Comparison of ENCODE assay signal across 17 cellular contexts in genomic region chr15:74144153-74144775, GRCh38. TPM values are rescaled to one million over a fixed set of nuclear protein-coding genes. Genes with fewer than 3 reads are reported as not detected.
DNase-seq lines count a peak whose midpoint lies in the region; ATAC-seq and TF ChIP-seq lines count a peak whose summit lies in the region.
"Had no signal": no experiment of that assay in that cellular context is flagged by ENCODE, and none has a peak within 500 bp of the region (broad histone marks: within the 10 kb centered on the region; RNA-seq: fewer than 3 reads in every experiment).

No MANE protein-coding gene starts in this region.

- H3K4me1 ChIP-seq in SK-N-SH (ENCODE audit: control insufficient read depth in 1 of 2, insufficient read depth in 2 of 2, low read depth in 1 of 2, low read length in 1 of 2) (peaks cover 3 to 15% of the 10 kb centered on the region in 2 experiments; a peak in 3 of 4 replicates), psoas muscle (no peaks in the 10 kb centered on the region)
- H3K4me1 ChIP-seq: uterus had no signal

- no peak overlapping the region for H3K4me2 ChIP-seq in SK-N-SH

- H3K36me3 ChIP-seq in SK-N-SH (replicated peaks in 1 of 2; ENCODE audit: control insufficient read depth in 1 of 2, insufficient read depth in 2 of 2, low read length in 1 of 2) = no peaks in the 10 kb centered on the region
- H3K36me3 ChIP-seq in psoas muscle (ENCODE audit: insufficient read depth in 1 of 2, low read depth in 1 of 2) = no peaks in the 10 kb centered on the region
- H3K36me3 ChIP-seq: cardiac muscle cell, uterus had no signal

- TF ChIP-seq EP300 in SK-N-SH (IDR thresholded peaks at IDR 0.05; ENCODE audit: borderline replicate concordance in 1 of 2, low read depth in 1 of 2, low read length in 1 of 2) = no peak

- H3K4me3 Mint-ChIP-seq in stimulated activated effector memory CD8-positive, alpha-beta T cell treated with anti-CD3 and anti-CD28 coated beads, Interleukin-12 subunit alpha, Interleukin-12 subunit beta, amount 100 ng/mL, for 72 hours = no peak overlapping the region
- H3K4me3 Mint-ChIP-seq: IgD-negative memory B cell, naive B cell had no signal

- intact Hi-C loops in psoas muscle (cut with DNase I) = no loop called here

- CTCF ChIA-PET in SK-N-SH (lab: Yijun Ruan, JAX) = interaction anchor here (1.0 to 2.1 kb wide), 8 partner anchors 13 to 179 kb away, joined by 3 to 12 read pairs (median 6); no protein-coding TSS in a partner anchor

- no peaks in the 10 kb centered on the region for H3K36me3 Mint-ChIP-seq in stimulated activated effector memory CD8-positive, alpha-beta T cell treated with anti-CD3 and anti-CD28 coated beads, Interleukin-12 subunit alpha, Interleukin-12 subunit beta, amount 100 ng/mL, for 72 hours

- 0 out of 3 replicates have a peak, but pooled peaks have one; percentile 26 for ATAC-seq in SK-N-SH treated with all-trans-retinoic acid at 6 μM for 48 hours
- ATAC-seq in stimulated activated effector memory CD8-positive, alpha-beta T cell treated with anti-CD3 and anti-CD28 coated beads, Interleukin-12 subunit alpha, Interleukin-12 subunit beta, amount 100 ng/mL, for 72 hours = peak; percentile 48
- ATAC-seq in psoas muscle = no peak
- ATAC-seq: left colon had no signal

- H2AFZ ChIP-seq in SK-N-SH (ENCODE audit: low read depth) = no peak overlapping the region

- no peaks in the 10 kb centered on the region for H3K27me3 ChIP-seq in SK-N-SH (ENCODE audit: insufficient read depth)
- peaks cover 0 to 18% (median 8%) of the 10 kb centered on the region in 3 donors for H3K27me3 ChIP-seq in psoas muscle (ENCODE audit: insufficient read depth in 3 of 3, low read length in 2 of 3)
- H3K27me3 ChIP-seq: cardiac muscle cell, uterus had no signal

- H3K4me3 ChIP-seq in SK-N-SH (ENCODE audit: low read depth in 2 of 2, low read length in 1 of 2) (no peak overlapping the region), foreskin fibroblast (ENCODE audit: low read depth in 1 of 2, low read length in 2 of 2) (no peak overlapping the region), psoas muscle (no peak overlapping the region)
- H3K4me3 ChIP-seq in Jurkat, Clone E6-1 (ENCODE audit: low read length) = no peak overlapping the region
- H3K4me3 ChIP-seq: cardiac muscle cell, uterus had no signal

- no peak for TF ChIP-seq RAD21 in SK-N-SH (IDR thresholded peaks at IDR 0.05; ENCODE audit: low read length)

- 80% methylated on average over 4 of the region's 6 CpGs for WGBS in SK-N-SH (ENCODE audit: low lambda C conversion rate)
- WGBS in psoas muscle, 3 donors = 71 to 81% (median 79%) methylated on average over 6 of the region's 6 CpGs

- H4K20me1 ChIP-seq in SK-N-SH (ENCODE audit: insufficient read depth) = no peaks in the 10 kb centered on the region

- no peaks in the 10 kb centered on the region for H3K4me1 Mint-ChIP-seq in stimulated activated effector memory CD8-positive, alpha-beta T cell treated with anti-CD3 and anti-CD28 coated beads, Interleukin-12 subunit alpha, Interleukin-12 subunit beta, amount 100 ng/mL, for 72 hours
- H3K4me1 Mint-ChIP-seq: IgD-negative memory B cell, naive B cell had no signal

- POLR2A ChIA-PET in SK-N-SH (lab: Yijun Ruan, JAX) = no interaction called here

- H3K9ac ChIP-seq in SK-N-SH = no peak overlapping the region

- H3K9me3 Mint-ChIP-seq in stimulated activated effector memory CD8-positive, alpha-beta T cell treated with anti-CD3 and anti-CD28 coated beads, Interleukin-12 subunit alpha, Interleukin-12 subunit beta, amount 100 ng/mL, for 72 hours = no peaks in the 10 kb centered on the region

- no peaks in the 10 kb centered on the region for H3K9me2 ChIP-seq in SK-N-SH

- H3K79me2 ChIP-seq in SK-N-SH (ENCODE audit: insufficient read depth) = no peaks in the 10 kb centered on the region

- H3K27ac ChIP-seq in SK-N-SH (ENCODE audit: low read depth in 2 of 2, low read length in 1 of 2) (no peak overlapping the region), psoas muscle (no peak overlapping the region)
- H3K27ac ChIP-seq: cardiac muscle cell, uterus had no signal

- no peak overlapping the region for H3K27ac Mint-ChIP-seq in stimulated activated effector memory CD8-positive, alpha-beta T cell treated with anti-CD3 and anti-CD28 coated beads, Interleukin-12 subunit alpha, Interleukin-12 subunit beta, amount 100 ng/mL, for 72 hours
- H3K27ac Mint-ChIP-seq: IgD-negative memory B cell had no signal

- H3K9me3 ChIP-seq in SK-N-SH (peaks cover 7% of the 10 kb centered on the region; the same call in 1 of the 2 replicates), psoas muscle (peaks cover 10% of the 10 kb centered on the region)
- H3K9me3 ChIP-seq: uterus had no signal

- DNase-seq in SK-N-SH = no peak
- peak; percentile 54 for DNase-seq in Jurkat, Clone E6-1 (ENCODE audit: low read depth, low spot score)
- peak; percentile 65 for DNase-seq in SW480 (ENCODE audit: low spot score)
- no peak for DNase-seq in stimulated activated effector memory CD8-positive, alpha-beta T cell treated with anti-CD3 and anti-CD28 coated beads, Interleukin-12 subunit alpha, Interleukin-12 subunit beta, amount 100 ng/mL, for 72 hours (ENCODE audit: low spot score in 2 of 2)
- no peak for DNase-seq in foreskin fibroblast
- no peak for DNase-seq in psoas muscle
- DNase-seq in GDM1 (lab: John Stamatoyannopoulos, UW) = no peak
- DNase-seq: activated naive CD4-positive, alpha-beta T cell treated with Interleukin-2 at 50 U/mL for 16 hours; DMS79; left colon; naive B cell; stimulated activated CD4-positive, alpha-beta T cell treated with anti-CD3 and anti-CD28 coated beads, Interleukin-4, amount 100 ng/mL, for 24 hours; stimulated activated naive CD4-positive, alpha-beta T cell; uterus had no signal

- no peaks in the 10 kb centered on the region for H3F3A ChIP-seq in SK-N-SH (replicated peaks; ENCODE audit: insufficient read depth)

- TF ChIP-seq CTCF in SK-N-SH (IDR thresholded peaks at IDR 0.05) (no peak), foreskin fibroblast (IDR thresholded peaks at IDR 0.05; ENCODE audit: low read depth, low read length) (no peak), psoas muscle (IDR thresholded peaks at IDR 0.05) (no peak)

TF ChIP-seq in SK-N-SH treated with all-trans-retinoic acid at 6 μM for 48 hours, 23 proteins besides CTCF, POLR2A, EP300 and RAD21:
- TF ChIP-seq ZNF8 (CRISPR knock-in tag; IDR thresholded peaks at IDR 0.05) = no peak
TF ChIP-seq in SK-N-SH treated with all-trans-retinoic acid at 6 μM for 48 hours: peak in this region for 0.

TF ChIP-seq in SK-N-SH, 30 proteins besides CTCF, POLR2A, EP300 and RAD21:
- TF ChIP-seq SMC3 (IDR thresholded peaks at IDR 0.05; ENCODE audit: low read depth, low read length) = no peak
- TF ChIP-seq RFX5 (IDR thresholded peaks at IDR 0.05; ENCODE audit: low read length) = no peak
- TF ChIP-seq TEAD4 (IDR thresholded peaks at IDR 0.05; ENCODE audit: borderline replicate concordance, insufficient read depth) = no peak
- TF ChIP-seq EZH2phosphoT487 (IDR thresholded peaks at IDR 0.05; ENCODE audit: borderline replicate concordance, low read depth) = no peak
- no peak for TF ChIP-seq RXRA (IDR thresholded peaks at IDR 0.05; ENCODE audit: borderline replicate concordance, low read depth)
- no peak for TF ChIP-seq USF2 (IDR thresholded peaks at IDR 0.05; ENCODE audit: borderline replicate concordance, low read depth, low read length)
- TF ChIP-seq TCF12 (IDR thresholded peaks at IDR 0.05) = no peak
- TF ChIP-seq TAF1 (IDR thresholded peaks at IDR 0.05; ENCODE audit: borderline replicate concordance, low read depth, low read length) = no peak

RNA-seq across cellular contexts. Expression of gene ISLR2, which starts 13.9 kb away (rescaled TPM):
- 0.56 and 0.58 TPM in 2 replicates for polyA plus RNA-seq in SK-N-SH (2012; rRNA removed)
- polyA plus RNA-seq in SK-N-SH (2012; cell fraction: cytosol; rRNA removed) = 0.46 and 0.64 TPM in 2 replicates
- 0.45 and 1.1 TPM in 2 replicates for polyA plus RNA-seq in SK-N-SH (2012; cell fraction: nucleus; rRNA removed)
- not detected for polyA plus RNA-seq in Jurkat, Clone E6-1 (2012; ENCODE audit: insufficient read depth, insufficient read length)
- 1 to 10 TPM; 1.1 to 2.2 (median 1.6) TPM for total RNA-seq in psoas muscle
- polyA plus RNA-seq in psoas muscle = 1 to 10 TPM; 1.2 to 1.7 (median 1.4) TPM
- total RNA-seq: cardiac muscle cell had no signal
- polyA plus RNA-seq: cardiac muscle cell, IgD-negative memory B cell had no signal

RNA-seq across cellular contexts. Expression of gene ISLR, which starts 29.2 kb away (rescaled TPM):
- 3.4 and 7.3 TPM in 2 replicates for polyA plus RNA-seq in SK-N-SH (2012; rRNA removed)
- 1.9 and 3.0 TPM in 2 replicates for polyA plus RNA-seq in SK-N-SH (2012; cell fraction: cytosol; rRNA removed)
- 1.7 and 1.9 TPM in 2 replicates for polyA plus RNA-seq in SK-N-SH (2012; cell fraction: nucleus; rRNA removed)
- polyA plus RNA-seq in Jurkat, Clone E6-1 (2012; ENCODE audit: insufficient read depth, insufficient read length) = not detected
- 10 to 100 TPM in 2 of 4 donors, 1 to 10 TPM in 2; 2.6 to 18.0 (median 7.8) TPM for total RNA-seq in psoas muscle
- 1 to 10 TPM; 2.6 to 4.1 (median 4.1) TPM for polyA plus RNA-seq in psoas muscle
- polyA plus RNA-seq: IgD-negative memory B cell had no signal

RNA-seq across cellular contexts. Expression of gene STRA6, which starts 58.3 kb away (rescaled TPM):
- polyA plus RNA-seq in SK-N-SH (2012; rRNA removed) (27.9 and 31.0 TPM in 2 replicates), psoas muscle (under 1 TPM in 1 of 3 donors, not detected in 2; 0.05 TPM)
- 7.3 and 13.0 TPM in 2 replicates for polyA plus RNA-seq in SK-N-SH (2012; cell fraction: cytosol; rRNA removed)
- polyA plus RNA-seq in SK-N-SH (2012; cell fraction: nucleus; rRNA removed) = 140 and 152 TPM in 2 replicates
- 1.2 TPM for polyA plus RNA-seq in Jurkat, Clone E6-1 (2012; ENCODE audit: insufficient read depth, insufficient read length)
- total RNA-seq in psoas muscle = not detected
- total RNA-seq: left colon had no signal
- polyA plus RNA-seq: IgD-negative memory B cell had no signal

Comparison
In these comparisons a context has a peak if more than half of its experiments do, and no peak if none do; other contexts are left out.
1. ATAC-seq: peak in SK-N-SH treated with all-trans-retinoic acid at 6 μM for 48 hours (single experiment) and stimulated activated effector memory CD8-positive, alpha-beta T cell treated with anti-CD3 and anti-CD28 coated beads, Interleukin-12 subunit alpha, Interleukin-12 subunit beta, amount 100 ng/mL, for 72 hours (single experiment); none in psoas muscle (0 of 4).
2. DNase-seq: peak in Jurkat, Clone E6-1 (single experiment) and SW480 (single experiment); none in SK-N-SH (single experiment), stimulated activated effector memory CD8-positive, alpha-beta T cell treated with anti-CD3 and anti-CD28 coated beads, Interleukin-12 subunit alpha, Interleukin-12 subunit beta, amount 100 ng/mL, for 72 hours (0 of 2), foreskin fibroblast (0 of 2), psoas muscle (0 of 2) and GDM1 (single experiment).
3. RNA of gene STRA6, which starts 58.3 kb away (polyA plus RNA-seq): 7.3 to 152 TPM in SK-N-SH; 0.05 TPM in psoas muscle; every median in the first group is over 4 times any median in the second.